Comparison of ENCODE assay signal across 10 cellular contexts in genomic region chrX:12972239-12972638, GRCh38. TPM values are rescaled to one million over a fixed set of nuclear protein-coding genes. Genes with fewer than 3 reads are reported as not detected.
DNase-seq lines count a peak whose midpoint lies in the region; ATAC-seq, FAIRE-seq and TF ChIP-seq lines count a peak whose summit lies in the region.
"Had no signal": no experiment of that assay in that cellular context is flagged by ENCODE, and none has a peak within 500 bp of the region (broad histone marks: within the 10 kb centered on the region; RNA-seq: fewer than 3 reads in every experiment).

No MANE protein-coding gene starts in this region.

- H3K4me2 ChIP-seq in HepG2 (ENCODE audit: low read depth, low read length): no peak overlapping the region

- H3K27ac Mint-ChIP-seq in activated naive CD4-positive, alpha-beta T cell treated with anti-CD3 and anti-CD28 coated beads, Interleukin-2, amount 50 U/mL, for 72 hours: peak overlapping the region; percentile 99

- POLR2A ChIA-PET in HepG2 (lab: Yijun Ruan, JAX): no interaction called here

- FAIRE-seq in HepG2 (lab: Jason Lieb, UNC): no peak
- FAIRE-seq: K562 had no signal

- H3K79me2 ChIP-seq in HepG2 (ENCODE audit: insufficient read depth, low read length): no peaks in the 10 kb centered on the region

- TF ChIP-seq RAD21 in liver (IDR thresholded peaks at IDR 0.05) (no peak), HepG2 (CRISPR knock-in tag; IDR thresholded peaks at IDR 0.05) (no peak)

- H4K20me1 ChIP-seq in HepG2 (ENCODE audit: insufficient read depth, low read length): no peaks in the 10 kb centered on the region

- no peak overlapping the region for H3K4me3 ChIP-seq in liver (ENCODE audit: low read depth in 1 of 3, low read length in 3 of 3)
- no peak overlapping the region for H3K4me3 ChIP-seq in HepG2 (replicated peaks in 1 of 3; ENCODE audit: insufficient read depth in 1 of 3, low read depth in 2 of 3, low read length in 3 of 3)
- H3K4me3 ChIP-seq in muscle layer of duodenum (ENCODE audit: low read depth in 1 of 2, low read length in 2 of 2): no peak overlapping the region
- H3K4me3 ChIP-seq: K562 had no signal

- TF ChIP-seq POLR2A in HepG2 (IDR thresholded peaks at IDR 0.05; ENCODE audit: insufficient read depth in 1 of 2, low read depth in 2 of 2, low read length in 2 of 2): no peak

- in situ Hi-C loops in HepG2 (cut with HindIII; ENCODE audit: extremely low pct_ligation_motif_present, low pct_unique_long_range_greater_than_20kb): no loop called here

- no peak overlapping the region for H2AFZ ChIP-seq in HepG2 (ENCODE audit: low read length)

- peak overlapping the region in 1 of 2 donors; percentile 28 for H3K9ac ChIP-seq in liver (ENCODE audit: low read depth in 1 of 2, low read length in 2 of 2)
- H3K9ac ChIP-seq in HepG2 (ENCODE audit: insufficient read depth, low read depth, low read length): no peak overlapping the region

- TF ChIP-seq CTCF in liver (IDR thresholded peaks at IDR 0.05; ENCODE audit: low read depth, low read length, missing input control) (no peak), HepG2 (CRISPR knock-in tag; IDR thresholded peaks at IDR 0.05) (no peak)

- BruUV-seq in HepG2 (replicated peaks; lab: Mats Ljungman, UMichigan): no TSS peak

- intact Hi-C loops in HepG2 (cut with micrococcal nuclease; ENCODE audit: unreplicated experiment): no loop called here

- peaks cover 40 to 58% of the 10 kb centered on the region in 2 donors for H3K36me3 Mint-ChIP-seq in activated naive CD4-positive, alpha-beta T cell treated with anti-CD3 and anti-CD28 coated beads, Interleukin-2, amount 50 U/mL, for 72 hours

- peak overlapping the region; percentile 60 to 82 for H3K27ac ChIP-seq in liver (ENCODE audit: low read depth in 1 of 2, low read length in 2 of 2)
- H3K27ac ChIP-seq in HepG2 (ENCODE audit: extremely low read length, insufficient read depth, low read length): no peak overlapping the region
- peak overlapping the region; percentile 88 for H3K27ac ChIP-seq in muscle layer of duodenum (ENCODE audit: low read length)
- H3K27ac ChIP-seq: RWPE1 had no signal

- H3K9me3 ChIP-seq in liver (ENCODE audit: control insufficient read depth in 4 of 4, low read length in 3 of 4) (no peaks in the 10 kb centered on the region), HepG2 (ENCODE audit: low read length) (no peaks in the 10 kb centered on the region), muscle layer of duodenum (ENCODE audit: control insufficient read depth in 1 of 2, low read length in 2 of 2) (no peaks in the 10 kb centered on the region)

- no peaks in the 10 kb centered on the region for H3K27me3 ChIP-seq in liver (ENCODE audit: control insufficient read depth in 4 of 4, insufficient read depth in 4 of 4, low read length in 3 of 4)
- H3K27me3 ChIP-seq in HepG2 (ENCODE audit: control insufficient read depth in 1 of 2, insufficient read depth in 2 of 2, low read length in 2 of 2): peaks cover 0 to 11% of the 10 kb centered on the region in 2 experiments; a peak in 4 of 5 replicates
- no peaks in the 10 kb centered on the region for H3K27me3 ChIP-seq in muscle layer of duodenum (ENCODE audit: low read depth, low read length)

- WGBS in liver: 63% methylated on average over 5 of the region's 5 CpGs
- 77% methylated on average over 4 of the region's 5 CpGs for WGBS in HepG2 (ENCODE audit: low lambda C conversion rate)

- H3K36me3 ChIP-seq in liver (ENCODE audit: control insufficient read depth in 4 of 4, insufficient read depth in 3 of 4, low read depth in 1 of 4, low read length in 3 of 4): no peaks in the 10 kb centered on the region
- H3K36me3 ChIP-seq in HepG2 (replicated peaks in 1 of 2; ENCODE audit: control insufficient read depth in 1 of 2, insufficient read depth in 2 of 2, low read length in 2 of 2): no peaks in the 10 kb centered on the region
- no peaks in the 10 kb centered on the region for H3K36me3 ChIP-seq in muscle layer of duodenum (ENCODE audit: control insufficient read depth in 1 of 2, insufficient read depth in 2 of 2, low read length in 2 of 2)

- H3K4me1 ChIP-seq in liver (ENCODE audit: control insufficient read depth in 4 of 4, insufficient read depth in 4 of 4, low read length in 3 of 4): peaks cover 0 to 10% (median 8%) of the 10 kb centered on the region in 4 donors
- H3K4me1 ChIP-seq in HepG2 (ENCODE audit: insufficient read depth, low read length): no peaks in the 10 kb centered on the region
- H3K4me1 ChIP-seq in muscle layer of duodenum (ENCODE audit: control insufficient read depth in 1 of 2, insufficient read depth in 2 of 2, low read length in 2 of 2): peaks cover 4 to 5% of the 10 kb centered on the region in 2 donors

- no peak for ATAC-seq in HepG2
- no peak for ATAC-seq in activated naive CD4-positive, alpha-beta T cell treated with anti-CD3 and anti-CD28 coated beads, Interleukin-2, amount 50 U/mL, for 72 hours
- no peak for ATAC-seq in GM21619 (IDR thresholded peaks at IDR 0.05; ENCODE audit: unreplicated experiment)
- ATAC-seq in HG02870 (IDR thresholded peaks at IDR 0.05; ENCODE audit: unreplicated experiment): no peak
- ATAC-seq: K562 had no signal

- H3K9me3 Mint-ChIP-seq in activated naive CD4-positive, alpha-beta T cell treated with anti-CD3 and anti-CD28 coated beads, Interleukin-2, amount 50 U/mL, for 72 hours: no peaks in the 10 kb centered on the region

- CTCF ChIA-PET in HepG2 (lab: Yijun Ruan, JAX; ENCODE audit: low intra/inter-chr PET ratio, low total read pairs): no interaction called here

- DNase-seq in HepG2 (ENCODE audit: low spot score) (no peak), NCI-H1417 (lab: John Stamatoyannopoulos, UW) (no peak), GF-D8 (lab: John Stamatoyannopoulos, UW) (no peak)
- DNase-seq in activated naive CD4-positive, alpha-beta T cell treated with anti-CD3 and anti-CD28 coated beads, Interleukin-2, amount 50 U/mL, for 72 hours (ENCODE audit: low spot score in 2 of 2): no peak

- TF ChIP-seq EP300 in HepG2 (IDR thresholded peaks at IDR 0.05; ENCODE audit: low read depth in 2 of 2, low read length in 2 of 2) (no peak), HepG2 (CRISPR knock-in tag; IDR thresholded peaks at IDR 0.05; ENCODE audit: borderline replicate concordance) (no peak)

TF ChIP-seq in liver, 16 proteins besides CTCF, POLR2A, EP300 and RAD21:
- TF ChIP-seq HNF4A (conservative IDR thresholded peaks at IDR 0.05): no peak

TF ChIP-seq in HepG2, 621 proteins besides CTCF, POLR2A, EP300 and RAD21:
- no peak for TF ChIP-seq POLR2AphosphoS2 (IDR thresholded peaks at IDR 0.05; ENCODE audit: low read depth, low read length)

RNA-seq across cellular contexts. Expression of gene TMSB4X, which starts 2.7 kb away (rescaled TPM):
- total RNA-seq in liver: 1,000 to 10,000 TPM in 1 of 2 donors, 100 to 1,000 TPM in 1; 658 to 1,704 TPM
- polyA plus RNA-seq in liver: 100 to 1,000 TPM; 752 to 881 TPM
- total RNA-seq in HepG2 (2016; rRNA removed; fragmentation: Illumina TruSeq; extraction: Trizol): 10.5 and 15.9 TPM in 2 replicates
- 6.0 and 6.1 TPM in 2 replicates for total RNA-seq in HepG2 (2016; cell fraction: cytosol; rRNA removed; fragmentation: Illumina TruSeq; extraction: Trizol; ENCODE audit: low read depth)
- total RNA-seq in HepG2 (2016; cell fraction: insoluble cytoplasmic fraction; rRNA removed; fragmentation: Illumina TruSeq; extraction: Trizol): 13.6 and 19.1 TPM in 2 replicates
- total RNA-seq in HepG2 (2016; cell fraction: membrane; rRNA removed; fragmentation: Illumina TruSeq; extraction: Trizol): 8.9 and 9.5 TPM in 2 replicates
- total RNA-seq in HepG2 (2016; cell fraction: nucleus; rRNA removed; fragmentation: Illumina TruSeq; extraction: Trizol): 4.1 and 5.6 TPM in 2 replicates
- polyA plus RNA-seq in HepG2 (2011; rRNA removed): 29.6 and 50.7 TPM in 2 replicates
- 16.3 and 38.0 TPM in 2 replicates for polyA plus RNA-seq in HepG2 (2011; cell fraction: cytosol; rRNA removed)
- polyA plus RNA-seq in HepG2 (2011; cell fraction: nucleus; rRNA removed): 3.7 and 8.2 TPM in 2 replicates
- 14.4 and 69.9 TPM in 2 replicates for polyA plus RNA-seq in HepG2 (2012)
- 5.4 and 6.7 TPM in 2 replicates for polyA plus RNA-seq in HepG2 (2016; cell fraction: cytosol; fragmentation: Illumina TruSeq; extraction: Trizol; ENCODE audit: low read depth)
- 17.5 and 21.0 TPM in 2 replicates for polyA plus RNA-seq in HepG2 (2016; cell fraction: insoluble cytoplasmic fraction; fragmentation: Illumina TruSeq; extraction: Trizol; ENCODE audit: low read depth)
- 6.6 and 8.1 TPM in 2 replicates for polyA plus RNA-seq in HepG2 (2016; cell fraction: membrane; fragmentation: Illumina TruSeq; extraction: Trizol; ENCODE audit: low read depth)
- polyA plus RNA-seq in HepG2 (2016; cell fraction: nucleus; fragmentation: Illumina TruSeq; extraction: Trizol; ENCODE audit: insufficient read depth, low read depth): 7.5 and 7.7 TPM in 2 replicates
- 10.0 and 228 TPM in 2 replicates for polyA minus RNA-seq in HepG2 (2011; rRNA and poly(A)+ RNA removed; ENCODE audit: low replicate concordance)
- polyA minus RNA-seq in HepG2 (2011; cell fraction: cytosol; rRNA and poly(A)+ RNA removed): 14.2 and 18.9 TPM in 2 replicates
- polyA minus RNA-seq in HepG2 (2011; cell fraction: nucleus; rRNA and poly(A)+ RNA removed): 7.5 and 12.3 TPM in 2 replicates
- over 10,000 TPM in 1 of 2 donors, 1,000 to 10,000 TPM in 1; 8,550 to 11,762 TPM for total RNA-seq in activated naive CD4-positive, alpha-beta T cell treated with anti-CD3 and anti-CD28 coated beads, Interleukin-2, amount 50 U/mL, for 72 hours

Comparison
In these comparisons a context has a peak if more than half of its experiments do, and no peak if none do; other contexts are left out.
1. RNA of gene TMSB4X, which starts 2.7 kb away (total RNA-seq): 8,550 to 11,762 TPM in activated naive CD4-positive, alpha-beta T cell treated with anti-CD3 and anti-CD28 coated beads, Interleukin-2, amount 50 U/mL, for 72 hours and 658 to 1,704 TPM in liver; 4.1 to 19.1 TPM in HepG2; every median in the first group is over 10 times any median in the second.